Comparison of ENCODE assay signal across 9 cellular contexts in genomic region chr17:38465420-38466345, GRCh38. TPM values are rescaled to one million over a fixed set of nuclear protein-coding genes. Genes with fewer than 3 reads are reported as not detected.
DNase-seq lines count a peak whose midpoint lies in the region; ATAC-seq, FAIRE-seq and TF ChIP-seq lines count a peak whose summit lies in the region.
"Had no signal": no experiment of that assay in that cellular context is flagged by ENCODE, and none has a peak within 500 bp of the region (broad histone marks: within the 10 kb centered on the region; RNA-seq: fewer than 3 reads in every experiment).

No MANE protein-coding gene starts in this region.

- H3K27me3 ChIP-seq in BJ (ENCODE audit: control insufficient read depth, insufficient read depth, low read length) (no peaks in the 10 kb centered on the region), pancreas (no peaks in the 10 kb centered on the region)

- TF ChIP-seq CTCF in BJ (IDR thresholded peaks at IDR 0.05; ENCODE audit: insufficient read depth, low read depth, low read length): no peak
- no peak for TF ChIP-seq CTCF in fibroblast of villous mesenchyme (IDR thresholded peaks at IDR 0.05; ENCODE audit: insufficient read depth, low read depth, low read length)
- no peak for TF ChIP-seq CTCF in pancreas (IDR thresholded peaks at IDR 0.05)

- H3K9me3 ChIP-seq in pancreas: no peaks in the 10 kb centered on the region

- H3K36me3 Mint-ChIP-seq in T-helper 2 cell treated with Interferon-gamma antibody and Interleukin-4, amounts not matched to agents 5 μg/mL and 100 μg/mL, for 36 hours (ENCODE audit: low read depth): no peaks in the 10 kb centered on the region

- H3K36me3 ChIP-seq in BJ (ENCODE audit: control insufficient read depth, insufficient read depth, low read length) (peaks cover 41% of the 10 kb centered on the region), pancreas (no peaks in the 10 kb centered on the region)

- no peak for FAIRE-seq in pancreas (lab: Jason Lieb, UNC)

- H3K27me3 Mint-ChIP-seq in T-helper 2 cell treated with Interferon-gamma antibody and Interleukin-4, amounts not matched to agents 5 μg/mL and 100 μg/mL, for 36 hours (ENCODE audit: low read depth): no peaks in the 10 kb centered on the region

- H3K4me1 Mint-ChIP-seq in T-helper 2 cell treated with Interferon-gamma antibody and Interleukin-4, amounts not matched to agents 5 μg/mL and 100 μg/mL, for 36 hours (ENCODE audit: low read depth): no peaks in the 10 kb centered on the region

- H3K4me3 Mint-ChIP-seq in T-helper 2 cell treated with Interferon-gamma antibody and Interleukin-4, amounts not matched to agents 5 μg/mL and 100 μg/mL, for 36 hours: no peak overlapping the region

- no peak overlapping the region for H3K27ac ChIP-seq in pancreas

- peak; percentile 51 for DNase-seq in BJ (ENCODE audit: low read depth)
- no peak for DNase-seq in fibroblast of villous mesenchyme (ENCODE audit: low read depth)
- DNase-seq in pancreas: no peak
- no peak for DNase-seq in T-helper 2 cell treated with Interferon-gamma antibody and Interleukin-4, amounts not matched to agents 5 μg/mL and 100 μg/mL, for 36 hours (ENCODE audit: low spot score)
- DNase-seq in activated CD4-positive, CD25-positive, alpha-beta regulatory T cell treated with anti-CD3 and anti-CD28 coated beads, Interleukin-2, amount 50 U/mL, for 72 hours: no peak
- DNase-seq: central memory CD4-positive, alpha-beta T cell had no signal

- ATAC-seq in SK-N-SH treated with all-trans-retinoic acid at 6 μM for 48 hours (peak; percentile 47), pancreas (peak; percentile 15 to 65 (median 52)), GM21515 (IDR thresholded peaks at IDR 0.05; ENCODE audit: unreplicated experiment) (no peak), GM21390 (IDR thresholded peaks at IDR 0.05; ENCODE audit: unreplicated experiment) (no peak)

- H3K27ac Mint-ChIP-seq in T-helper 2 cell treated with Interferon-gamma antibody and Interleukin-4, amounts not matched to agents 5 μg/mL and 100 μg/mL, for 36 hours: no peak overlapping the region

- CTCF ChIA-PET in BJ (lab: Yijun Ruan, JAX): interaction anchor here (1.0 to 3.3 kb wide), 8 partner anchors 10 to 117 kb away, joined by 3 to 17 read pairs (median 6); no protein-coding TSS in a partner anchor

- intact Hi-C loops in pancreas (cut with DNase I): no loop called here

- H3K4me1 ChIP-seq in pancreas: no peaks in the 10 kb centered on the region

- no peaks in the 10 kb centered on the region for H3K9me3 Mint-ChIP-seq in T-helper 2 cell treated with Interferon-gamma antibody and Interleukin-4, amounts not matched to agents 5 μg/mL and 100 μg/mL, for 36 hours

- POLR2A ChIA-PET in BJ (lab: Charles Lee): interaction anchor here (1.8 kb wide), 1 partner anchor 14 kb away, joined by 15 read pairs; no protein-coding TSS in a partner anchor

- H3K4me3 ChIP-seq in BJ (ENCODE audit: low read depth, low read length): peak overlapping the region; percentile 45
- H3K4me3 ChIP-seq in fibroblast of villous mesenchyme (ENCODE audit: low read depth, low read length): peak overlapping the region; percentile 62
- H3K4me3 ChIP-seq in pancreas: peak overlapping the region in 1 of 4 donors; percentile 14

- WGBS in pancreas, 2 donors: 77 to 80% methylated on average over 23 of the region's 23 CpGs

TF ChIP-seq in SK-N-SH treated with all-trans-retinoic acid at 6 μM for 48 hours, 23 proteins besides CTCF, POLR2A, EP300 and RAD21:
- TF ChIP-seq ZFP3 (CRISPR knock-in tag; IDR thresholded peaks at IDR 0.05): no peak
- TF ChIP-seq, protein P1, sequence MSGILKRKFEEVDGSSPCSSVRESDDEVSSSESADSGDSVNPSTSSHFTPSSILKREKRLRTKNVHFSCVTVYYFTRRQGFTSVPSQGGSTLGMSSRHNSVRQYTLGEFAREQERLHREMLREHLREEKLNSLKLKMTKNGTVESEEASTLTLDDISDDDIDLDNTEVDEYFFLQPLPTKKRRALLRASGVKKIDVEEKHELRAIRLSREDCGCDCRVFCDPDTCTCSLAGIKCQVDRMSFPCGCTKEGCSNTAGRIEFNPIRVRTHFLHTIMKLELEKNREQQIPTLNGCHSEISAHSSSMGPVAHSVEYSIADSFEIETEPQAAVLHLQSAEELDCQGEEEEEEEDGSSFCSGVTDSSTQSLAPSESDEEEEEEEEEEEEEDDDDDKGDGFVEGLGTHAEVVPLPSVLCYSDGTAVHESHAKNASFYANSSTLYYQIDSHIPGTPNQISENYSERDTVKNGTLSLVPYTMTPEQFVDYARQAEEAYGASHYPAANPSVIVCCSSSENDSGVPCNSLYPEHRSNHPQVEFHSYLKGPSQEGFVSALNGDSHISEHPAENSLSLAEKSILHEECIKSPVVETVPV (CRISPR knock-in tag; IDR thresholded peaks at IDR 0.05): no peak
- TF ChIP-seq ARNTL (CRISPR knock-in tag; IDR thresholded peaks at IDR 0.05; ENCODE audit: borderline replicate concordance, low read depth): no peak
- no peak for TF ChIP-seq ZNF565 (CRISPR knock-in tag; conservative IDR thresholded peaks at IDR 0.05; ENCODE audit: low read depth)

RNA-seq across cellular contexts. Expression of gene ARHGAP23, which starts 37.4 kb away (rescaled TPM):
- polyA plus RNA-seq in BJ (2011; rRNA removed) (15.7 and 17.2 TPM in 2 replicates), pancreas (1 to 10 TPM; 3.3 to 4.1 TPM)
- polyA minus RNA-seq in BJ (2011; rRNA and poly(A)+ RNA removed): 30.3 and 47.3 TPM in 2 replicates
- total RNA-seq in fibroblast of villous mesenchyme (53.8 and 66.1 TPM in 2 replicates), pancreas (1 to 10 TPM; 2.5 to 7.1 (median 4.7) TPM)

Comparison
In these comparisons a context has a peak if more than half of its experiments do, and no peak if none do; other contexts are left out.
1. ATAC-seq: peak in SK-N-SH treated with all-trans-retinoic acid at 6 μM for 48 hours (single experiment) and pancreas (4 of 4); none in GM21515 (single experiment) and GM21390 (single experiment).